Comparison of ENCODE assay signal across 1 cellular context in the genomic region with DNA sequence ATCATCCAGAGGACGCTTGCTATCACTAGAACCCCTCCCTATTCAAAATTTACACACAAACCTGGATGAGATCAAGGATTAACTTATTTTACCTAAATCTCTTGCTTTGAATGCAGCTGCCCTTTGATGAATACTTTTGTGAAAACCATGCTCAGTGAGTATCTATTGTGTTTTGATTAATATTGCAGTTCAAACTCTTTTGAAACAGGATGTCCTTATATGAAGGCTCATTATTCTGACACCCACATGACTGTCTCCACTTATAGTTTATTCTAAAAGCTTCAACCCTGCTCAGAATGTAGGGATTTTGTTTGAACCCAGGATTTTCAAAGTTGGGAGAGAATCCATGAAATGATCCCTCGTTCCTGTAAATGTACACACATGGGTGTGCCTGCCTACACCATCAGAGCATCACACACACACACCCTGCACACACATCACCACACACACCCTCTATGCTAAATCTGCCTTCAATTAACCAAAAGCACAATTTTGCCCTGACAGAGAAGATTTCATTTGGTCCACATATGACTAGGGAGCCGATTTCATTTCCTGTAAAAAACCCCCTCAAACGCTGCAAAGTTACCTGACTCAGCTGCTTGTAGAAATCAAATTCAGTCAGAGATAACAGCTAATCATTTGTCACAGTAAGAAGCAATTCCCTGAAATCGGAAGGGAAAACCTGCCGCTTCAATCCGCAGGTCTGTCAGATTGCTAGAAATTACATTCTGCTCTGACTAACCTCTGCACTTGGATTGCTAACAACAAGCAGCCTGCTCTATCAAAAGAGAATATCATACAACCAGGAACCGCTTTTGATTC.
TF ChIP-seq lines count a peak whose summit lies in the region.

No MANE protein-coding gene starts in this region.

TF ChIP-seq in GM12878, 131 proteins besides CTCF, POLR2A, EP300 and RAD21 (continued from another document and continues in another):
- TF ChIP-seq, protein P1, sequence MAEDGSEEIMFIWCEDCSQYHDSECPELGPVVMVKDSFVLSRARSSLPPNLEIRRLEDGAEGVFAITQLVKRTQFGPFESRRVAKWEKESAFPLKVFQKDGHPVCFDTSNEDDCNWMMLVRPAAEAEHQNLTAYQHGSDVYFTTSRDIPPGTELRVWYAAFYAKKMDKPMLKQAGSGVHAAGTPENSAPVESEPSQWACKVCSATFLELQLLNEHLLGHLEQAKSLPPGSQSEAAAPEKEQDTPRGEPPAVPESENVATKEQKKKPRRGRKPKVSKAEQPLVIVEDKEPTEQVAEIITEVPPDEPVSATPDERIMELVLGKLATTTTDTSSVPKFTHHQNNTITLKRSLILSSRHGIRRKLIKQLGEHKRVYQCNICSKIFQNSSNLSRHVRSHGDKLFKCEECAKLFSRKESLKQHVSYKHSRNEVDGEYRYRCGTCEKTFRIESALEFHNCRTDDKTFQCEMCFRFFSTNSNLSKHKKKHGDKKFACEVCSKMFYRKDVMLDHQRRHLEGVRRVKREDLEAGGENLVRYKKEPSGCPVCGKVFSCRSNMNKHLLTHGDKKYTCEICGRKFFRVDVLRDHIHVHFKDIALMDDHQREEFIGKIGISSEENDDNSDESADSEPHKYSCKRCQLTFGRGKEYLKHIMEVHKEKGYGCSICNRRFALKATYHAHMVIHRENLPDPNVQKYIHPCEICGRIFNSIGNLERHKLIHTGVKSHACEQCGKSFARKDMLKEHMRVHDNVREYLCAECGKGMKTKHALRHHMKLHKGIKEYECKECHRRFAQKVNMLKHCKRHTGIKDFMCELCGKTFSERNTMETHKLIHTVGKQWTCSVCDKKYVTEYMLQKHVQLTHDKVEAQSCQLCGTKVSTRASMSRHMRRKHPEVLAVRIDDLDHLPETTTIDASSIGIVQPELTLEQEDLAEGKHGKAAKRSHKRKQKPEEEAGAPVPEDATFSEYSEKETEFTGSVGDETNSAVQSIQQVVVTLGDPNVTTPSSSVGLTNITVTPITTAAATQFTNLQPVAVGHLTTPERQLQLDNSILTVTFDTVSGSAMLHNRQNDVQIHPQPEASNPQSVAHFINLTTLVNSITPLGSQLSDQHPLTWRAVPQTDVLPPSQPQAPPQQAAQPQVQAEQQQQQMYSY (CRISPR knock-in tag; IDR thresholded peaks at IDR 0.05) = no peak
- TF ChIP-seq, protein P2, sequence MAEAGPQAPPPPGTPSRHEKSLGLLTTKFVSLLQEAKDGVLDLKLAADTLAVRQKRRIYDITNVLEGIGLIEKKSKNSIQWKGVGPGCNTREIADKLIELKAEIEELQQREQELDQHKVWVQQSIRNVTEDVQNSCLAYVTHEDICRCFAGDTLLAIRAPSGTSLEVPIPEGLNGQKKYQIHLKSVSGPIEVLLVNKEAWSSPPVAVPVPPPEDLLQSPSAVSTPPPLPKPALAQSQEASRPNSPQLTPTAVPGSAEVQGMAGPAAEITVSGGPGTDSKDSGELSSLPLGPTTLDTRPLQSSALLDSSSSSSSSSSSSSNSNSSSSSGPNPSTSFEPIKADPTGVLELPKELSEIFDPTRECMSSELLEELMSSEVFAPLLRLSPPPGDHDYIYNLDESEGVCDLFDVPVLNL (IDR thresholded peaks at IDR 0.05; ENCODE audit: low read depth, low read length) = no peak
- TF ChIP-seq, protein P3, sequence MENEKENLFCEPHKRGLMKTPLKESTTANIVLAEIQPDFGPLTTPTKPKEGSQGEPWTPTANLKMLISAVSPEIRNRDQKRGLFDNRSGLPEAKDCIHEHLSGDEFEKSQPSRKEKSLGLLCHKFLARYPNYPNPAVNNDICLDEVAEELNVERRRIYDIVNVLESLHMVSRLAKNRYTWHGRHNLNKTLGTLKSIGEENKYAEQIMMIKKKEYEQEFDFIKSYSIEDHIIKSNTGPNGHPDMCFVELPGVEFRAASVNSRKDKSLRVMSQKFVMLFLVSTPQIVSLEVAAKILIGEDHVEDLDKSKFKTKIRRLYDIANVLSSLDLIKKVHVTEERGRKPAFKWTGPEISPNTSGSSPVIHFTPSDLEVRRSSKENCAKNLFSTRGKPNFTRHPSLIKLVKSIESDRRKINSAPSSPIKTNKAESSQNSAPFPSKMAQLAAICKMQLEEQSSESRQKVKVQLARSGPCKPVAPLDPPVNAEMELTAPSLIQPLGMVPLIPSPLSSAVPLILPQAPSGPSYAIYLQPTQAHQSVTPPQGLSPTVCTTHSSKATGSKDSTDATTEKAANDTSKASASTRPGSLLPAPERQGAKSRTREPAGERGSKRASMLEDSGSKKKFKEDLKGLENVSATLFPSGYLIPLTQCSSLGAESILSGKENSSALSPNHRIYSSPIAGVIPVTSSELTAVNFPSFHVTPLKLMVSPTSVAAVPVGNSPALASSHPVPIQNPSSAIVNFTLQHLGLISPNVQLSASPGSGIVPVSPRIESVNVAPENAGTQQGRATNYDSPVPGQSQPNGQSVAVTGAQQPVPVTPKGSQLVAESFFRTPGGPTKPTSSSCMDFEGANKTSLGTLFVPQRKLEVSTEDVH (IDR thresholded peaks at IDR 0.05; ENCODE audit: low read depth, partially characterized antibody) = no peak
- TF ChIP-seq ZSCAN29 (IDR thresholded peaks at IDR 0.05) (no peak), ETV6 (conservative IDR thresholded peaks at IDR 0.05 in 1 of 2, IDR thresholded peaks at IDR 0.05 in 1 of 2; ENCODE audit: borderline replicate concordance in 1 of 2, low read depth in 1 of 2) (no peak), STAT3 (IDR thresholded peaks at IDR 0.05; ENCODE audit: low read depth, low read length) (no peak), RUNX3 (IDR thresholded peaks at IDR 0.05; ENCODE audit: low read length) (peak; percentile 78), SUPT20H (IDR thresholded peaks at IDR 0.05; ENCODE audit: borderline replicate concordance, control insufficient read depth, low read depth, low read length) (no peak), JUNB (IDR thresholded peaks at IDR 0.05) (peak; percentile 69), CHD4 (IDR thresholded peaks at IDR 0.05) (no peak), ASH2L (IDR thresholded peaks at IDR 0.05; ENCODE audit: borderline replicate concordance, low read depth) (no peak), SMAD1 (IDR thresholded peaks at IDR 0.05; ENCODE audit: low read depth, partially characterized antibody) (no peak), MTA3 (IDR thresholded peaks at IDR 0.05; ENCODE audit: borderline replicate concordance, low read length) (no peak), FOXM1 (IDR thresholded peaks at IDR 0.05; ENCODE audit: low read depth, low read length) (0 out of 2 replicates have a peak, but pooled peaks have one; percentile 33), NBN (IDR thresholded peaks at IDR 0.05) (no peak), SIN3A (IDR thresholded peaks at IDR 0.05; ENCODE audit: low read depth, low read length) (no peak), POLR2AphosphoS2 (IDR thresholded peaks at IDR 0.05; ENCODE audit: low read depth, low read length) (no peak), IKZF1 (conservative IDR thresholded peaks at IDR 0.05) (no peak), NR2F1 (conservative IDR thresholded peaks at IDR 0.05) (no peak), YBX1 (IDR thresholded peaks at IDR 0.05) (no peak), WRNIP1 (IDR thresholded peaks at IDR 0.05; ENCODE audit: borderline replicate concordance, low read depth, low read length) (no peak)
- TF ChIP-seq, protein P4, sequence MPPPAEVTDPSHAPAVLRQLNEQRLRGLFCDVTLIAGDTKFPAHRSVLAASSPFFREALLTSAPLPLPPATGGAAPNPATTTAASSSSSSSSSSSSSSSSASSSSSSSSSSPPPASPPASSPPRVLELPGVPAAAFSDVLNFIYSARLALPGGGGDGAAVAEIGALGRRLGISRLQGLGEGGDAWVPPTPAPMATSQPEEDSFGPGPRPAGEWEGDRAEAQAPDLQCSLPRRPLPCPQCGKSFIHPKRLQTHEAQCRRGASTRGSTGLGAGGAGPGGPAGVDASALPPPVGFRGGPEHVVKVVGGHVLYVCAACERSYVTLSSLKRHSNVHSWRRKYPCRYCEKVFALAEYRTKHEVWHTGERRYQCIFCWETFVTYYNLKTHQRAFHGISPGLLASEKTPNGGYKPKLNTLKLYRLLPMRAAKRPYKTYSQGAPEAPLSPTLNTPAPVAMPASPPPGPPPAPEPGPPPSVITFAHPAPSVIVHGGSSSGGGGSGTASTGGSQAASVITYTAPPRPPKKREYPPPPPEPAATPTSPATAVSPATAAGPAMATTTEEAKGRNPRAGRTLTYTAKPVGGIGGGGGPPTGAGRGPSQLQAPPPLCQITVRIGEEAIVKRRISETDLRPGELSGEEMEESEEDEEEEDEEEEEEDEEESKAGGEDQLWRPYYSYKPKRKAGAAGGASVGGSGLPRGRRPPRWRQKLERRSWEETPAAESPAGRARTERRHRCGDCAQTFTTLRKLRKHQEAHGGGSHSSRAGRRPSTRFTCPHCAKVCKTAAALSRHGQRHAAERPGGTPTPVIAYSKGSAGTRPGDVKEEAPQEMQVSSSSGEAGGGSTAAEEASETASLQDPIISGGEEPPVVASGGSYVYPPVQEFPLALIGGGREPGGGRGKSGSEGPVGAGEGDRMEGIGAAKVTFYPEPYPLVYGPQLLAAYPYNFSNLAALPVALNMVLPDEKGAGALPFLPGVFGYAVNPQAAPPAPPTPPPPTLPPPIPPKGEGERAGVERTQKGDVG (CRISPR knock-in tag; IDR thresholded peaks at IDR 0.05) = no peak
- TF ChIP-seq, protein P5, sequence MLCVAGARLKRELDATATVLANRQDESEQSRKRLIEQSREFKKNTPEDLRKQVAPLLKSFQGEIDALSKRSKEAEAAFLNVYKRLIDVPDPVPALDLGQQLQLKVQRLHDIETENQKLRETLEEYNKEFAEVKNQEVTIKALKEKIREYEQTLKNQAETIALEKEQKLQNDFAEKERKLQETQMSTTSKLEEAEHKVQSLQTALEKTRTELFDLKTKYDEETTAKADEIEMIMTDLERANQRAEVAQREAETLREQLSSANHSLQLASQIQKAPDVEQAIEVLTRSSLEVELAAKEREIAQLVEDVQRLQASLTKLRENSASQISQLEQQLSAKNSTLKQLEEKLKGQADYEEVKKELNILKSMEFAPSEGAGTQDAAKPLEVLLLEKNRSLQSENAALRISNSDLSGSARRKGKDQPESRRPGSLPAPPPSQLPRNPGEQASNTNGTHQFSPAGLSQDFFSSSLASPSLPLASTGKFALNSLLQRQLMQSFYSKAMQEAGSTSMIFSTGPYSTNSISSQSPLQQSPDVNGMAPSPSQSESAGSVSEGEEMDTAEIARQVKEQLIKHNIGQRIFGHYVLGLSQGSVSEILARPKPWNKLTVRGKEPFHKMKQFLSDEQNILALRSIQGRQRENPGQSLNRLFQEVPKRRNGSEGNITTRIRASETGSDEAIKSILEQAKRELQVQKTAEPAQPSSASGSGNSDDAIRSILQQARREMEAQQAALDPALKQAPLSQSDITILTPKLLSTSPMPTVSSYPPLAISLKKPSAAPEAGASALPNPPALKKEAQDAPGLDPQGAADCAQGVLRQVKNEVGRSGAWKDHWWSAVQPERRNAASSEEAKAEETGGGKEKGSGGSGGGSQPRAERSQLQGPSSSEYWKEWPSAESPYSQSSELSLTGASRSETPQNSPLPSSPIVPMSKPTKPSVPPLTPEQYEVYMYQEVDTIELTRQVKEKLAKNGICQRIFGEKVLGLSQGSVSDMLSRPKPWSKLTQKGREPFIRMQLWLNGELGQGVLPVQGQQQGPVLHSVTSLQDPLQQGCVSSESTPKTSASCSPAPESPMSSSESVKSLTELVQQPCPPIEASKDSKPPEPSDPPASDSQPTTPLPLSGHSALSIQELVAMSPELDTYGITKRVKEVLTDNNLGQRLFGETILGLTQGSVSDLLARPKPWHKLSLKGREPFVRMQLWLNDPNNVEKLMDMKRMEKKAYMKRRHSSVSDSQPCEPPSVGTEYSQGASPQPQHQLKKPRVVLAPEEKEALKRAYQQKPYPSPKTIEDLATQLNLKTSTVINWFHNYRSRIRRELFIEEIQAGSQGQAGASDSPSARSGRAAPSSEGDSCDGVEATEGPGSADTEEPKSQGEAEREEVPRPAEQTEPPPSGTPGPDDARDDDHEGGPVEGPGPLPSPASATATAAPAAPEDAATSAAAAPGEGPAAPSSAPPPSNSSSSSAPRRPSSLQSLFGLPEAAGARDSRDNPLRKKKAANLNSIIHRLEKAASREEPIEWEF (IDR thresholded peaks at IDR 0.05; ENCODE audit: insufficient replicate concordance, low read depth, low read length) = no peak
- TF ChIP-seq, protein P6, sequence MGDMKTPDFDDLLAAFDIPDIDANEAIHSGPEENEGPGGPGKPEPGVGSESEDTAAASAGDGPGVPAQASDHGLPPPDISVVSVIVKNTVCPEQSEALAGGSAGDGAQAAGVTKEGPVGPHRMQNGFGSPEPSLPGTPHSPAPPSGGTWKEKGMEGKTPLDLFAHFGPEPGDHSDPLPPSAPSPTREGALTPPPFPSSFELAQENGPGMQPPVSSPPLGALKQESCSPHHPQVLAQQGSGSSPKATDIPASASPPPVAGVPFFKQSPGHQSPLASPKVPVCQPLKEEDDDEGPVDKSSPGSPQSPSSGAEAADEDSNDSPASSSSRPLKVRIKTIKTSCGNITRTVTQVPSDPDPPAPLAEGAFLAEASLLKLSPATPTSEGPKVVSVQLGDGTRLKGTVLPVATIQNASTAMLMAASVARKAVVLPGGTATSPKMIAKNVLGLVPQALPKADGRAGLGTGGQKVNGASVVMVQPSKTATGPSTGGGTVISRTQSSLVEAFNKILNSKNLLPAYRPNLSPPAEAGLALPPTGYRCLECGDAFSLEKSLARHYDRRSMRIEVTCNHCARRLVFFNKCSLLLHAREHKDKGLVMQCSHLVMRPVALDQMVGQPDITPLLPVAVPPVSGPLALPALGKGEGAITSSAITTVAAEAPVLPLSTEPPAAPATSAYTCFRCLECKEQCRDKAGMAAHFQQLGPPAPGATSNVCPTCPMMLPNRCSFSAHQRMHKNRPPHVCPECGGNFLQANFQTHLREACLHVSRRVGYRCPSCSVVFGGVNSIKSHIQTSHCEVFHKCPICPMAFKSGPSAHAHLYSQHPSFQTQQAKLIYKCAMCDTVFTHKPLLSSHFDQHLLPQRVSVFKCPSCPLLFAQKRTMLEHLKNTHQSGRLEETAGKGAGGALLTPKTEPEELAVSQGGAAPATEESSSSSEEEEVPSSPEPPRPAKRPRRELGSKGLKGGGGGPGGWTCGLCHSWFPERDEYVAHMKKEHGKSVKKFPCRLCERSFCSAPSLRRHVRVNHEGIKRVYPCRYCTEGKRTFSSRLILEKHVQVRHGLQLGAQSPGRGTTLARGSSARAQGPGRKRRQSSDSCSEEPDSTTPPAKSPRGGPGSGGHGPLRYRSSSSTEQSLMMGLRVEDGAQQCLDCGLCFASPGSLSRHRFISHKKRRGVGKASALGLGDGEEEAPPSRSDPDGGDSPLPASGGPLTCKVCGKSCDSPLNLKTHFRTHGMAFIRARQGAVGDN (IDR thresholded peaks at IDR 0.05) = no peak
- TF ChIP-seq, protein P7, sequence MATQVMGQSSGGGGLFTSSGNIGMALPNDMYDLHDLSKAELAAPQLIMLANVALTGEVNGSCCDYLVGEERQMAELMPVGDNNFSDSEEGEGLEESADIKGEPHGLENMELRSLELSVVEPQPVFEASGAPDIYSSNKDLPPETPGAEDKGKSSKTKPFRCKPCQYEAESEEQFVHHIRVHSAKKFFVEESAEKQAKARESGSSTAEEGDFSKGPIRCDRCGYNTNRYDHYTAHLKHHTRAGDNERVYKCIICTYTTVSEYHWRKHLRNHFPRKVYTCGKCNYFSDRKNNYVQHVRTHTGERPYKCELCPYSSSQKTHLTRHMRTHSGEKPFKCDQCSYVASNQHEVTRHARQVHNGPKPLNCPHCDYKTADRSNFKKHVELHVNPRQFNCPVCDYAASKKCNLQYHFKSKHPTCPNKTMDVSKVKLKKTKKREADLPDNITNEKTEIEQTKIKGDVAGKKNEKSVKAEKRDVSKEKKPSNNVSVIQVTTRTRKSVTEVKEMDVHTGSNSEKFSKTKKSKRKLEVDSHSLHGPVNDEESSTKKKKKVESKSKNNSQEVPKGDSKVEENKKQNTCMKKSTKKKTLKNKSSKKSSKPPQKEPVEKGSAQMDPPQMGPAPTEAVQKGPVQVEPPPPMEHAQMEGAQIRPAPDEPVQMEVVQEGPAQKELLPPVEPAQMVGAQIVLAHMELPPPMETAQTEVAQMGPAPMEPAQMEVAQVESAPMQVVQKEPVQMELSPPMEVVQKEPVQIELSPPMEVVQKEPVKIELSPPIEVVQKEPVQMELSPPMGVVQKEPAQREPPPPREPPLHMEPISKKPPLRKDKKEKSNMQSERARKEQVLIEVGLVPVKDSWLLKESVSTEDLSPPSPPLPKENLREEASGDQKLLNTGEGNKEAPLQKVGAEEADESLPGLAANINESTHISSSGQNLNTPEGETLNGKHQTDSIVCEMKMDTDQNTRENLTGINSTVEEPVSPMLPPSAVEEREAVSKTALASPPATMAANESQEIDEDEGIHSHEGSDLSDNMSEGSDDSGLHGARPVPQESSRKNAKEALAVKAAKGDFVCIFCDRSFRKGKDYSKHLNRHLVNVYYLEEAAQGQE (IDR thresholded peaks at IDR 0.05; ENCODE audit: low read depth, low read length) = no peak
